In genomic region chr12:104477812-104478388, GRCh38 we compare ENCODE assay signal across 11 cellular contexts. TPM values are rescaled to one million over a fixed set of nuclear protein-coding genes. Genes with fewer than 3 reads are reported as not detected.
DNase-seq lines count a peak whose midpoint lies in the region; ATAC-seq and TF ChIP-seq lines count a peak whose summit lies in the region.
"Had no signal": no experiment of that assay in that cellular context is flagged by ENCODE, and none has a peak within 500 bp of the region (broad histone marks: within the 10 kb centered on the region; RNA-seq: fewer than 3 reads in every experiment).

No MANE protein-coding gene starts in this region.

- ATAC-seq in activated naive CD8-positive, alpha-beta T cell treated with anti-CD3 and anti-CD28 coated beads, Interleukin-2, amount 10 ng/mL, durations not matched to agents 7 days and 5 days (ENCODE audit: low read depth): peak; percentile 34

- no peak overlapping the region for H2AFZ ChIP-seq in smooth muscle cell (ENCODE audit: low read depth)
- H2AFZ ChIP-seq in PC-9: no peak overlapping the region

- peaks cover 12% of the 10 kb centered on the region for H4K20me1 ChIP-seq in smooth muscle cell (ENCODE audit: low read depth)
- no peaks in the 10 kb centered on the region; the same call in 1 of the 2 replicates for H4K20me1 ChIP-seq in PC-9 (ENCODE audit: insufficient read depth)

- peak overlapping the region; percentile 95 for H3K27ac Mint-ChIP-seq in activated CD4-positive, alpha-beta T cell treated with anti-CD3 and anti-CD28 coated beads, Interleukin-2, amount 10 ng/mL, durations not matched to agents 24 days and 14 days
- peak overlapping the region; percentile 96 for H3K27ac Mint-ChIP-seq in activated naive CD8-positive, alpha-beta T cell treated with anti-CD3 and anti-CD28 coated beads, Interleukin-2, amount 10 ng/mL, durations not matched to agents 7 days and 5 days
- H3K27ac Mint-ChIP-seq: type B pancreatic cell had no signal

- no peak for TF ChIP-seq CTCF in smooth muscle cell (IDR thresholded peaks at IDR 0.05; ENCODE audit: borderline replicate concordance, insufficient read depth, poor library complexity, severe bottlenecking)
- TF ChIP-seq CTCF in PC-9 (conservative IDR thresholded peaks at IDR 0.05): no peak

- H3K27ac ChIP-seq in smooth muscle cell (ENCODE audit: low read depth): no peak overlapping the region
- no peak overlapping the region for H3K27ac ChIP-seq in PC-9

- peak overlapping the region; percentile 83 for H3K4me3 Mint-ChIP-seq in activated CD4-positive, alpha-beta T cell treated with anti-CD3 and anti-CD28 coated beads, Interleukin-2, amount 10 ng/mL, durations not matched to agents 24 days and 14 days
- peak overlapping the region; percentile 94 for H3K4me3 Mint-ChIP-seq in activated naive CD8-positive, alpha-beta T cell treated with anti-CD3 and anti-CD28 coated beads, Interleukin-2, amount 10 ng/mL, durations not matched to agents 7 days and 5 days
- H3K4me3 Mint-ChIP-seq: type B pancreatic cell had no signal

- peak; percentile 72 for DNase-seq in activated CD4-positive, alpha-beta T cell treated with anti-CD3 and anti-CD28 coated beads, Interleukin-2, amount 10 ng/mL, durations not matched to agents 24 days and 14 days
- no peak for DNase-seq in activated CD4-positive, alpha-beta T cell treated with anti-CD3 and anti-CD28 coated beads, Interleukin-2, amount 50 U/mL, for 4 hours
- DNase-seq in MV-4-11 (lab: John Stamatoyannopoulos, UW) (peak; percentile 75), smooth muscle cell (lab: John Stamatoyannopoulos, UW; ENCODE audit: unreplicated experiment) (no peak), PC-9 (no peak), NCI-H2196 (lab: John Stamatoyannopoulos, UW; ENCODE audit: unreplicated experiment) (no peak), NCI-H128 (lab: John Stamatoyannopoulos, UW; ENCODE audit: unreplicated experiment) (no peak)
- no peak for DNase-seq in activated naive CD8-positive, alpha-beta T cell treated with anti-CD3 and anti-CD28 coated beads, Interleukin-2, amount 10 ng/mL, durations not matched to agents 7 days and 5 days
- DNase-seq: NCI-H1417 treated with DMSO at 0.1 percent for 48 hours, SHP77 treated with DMSO at 0.1 percent for 48 hours had no signal

- H3K4me3 ChIP-seq in smooth muscle cell: no peak overlapping the region
- H3K4me3 ChIP-seq in PC-9: no peak overlapping the region

- POLR2A ChIA-PET in activated naive CD8-positive, alpha-beta T cell treated with anti-CD3 and anti-CD28 coated beads, Interleukin-2, amount 10 ng/mL, durations not matched to agents 7 days and 5 days (lab: Charles Lee): interaction anchor here (0.6 to 3.2 kb wide), 13 partner anchors 8 to 93 kb away, joined by 3 to 63 read pairs (median 5); partner anchors contain the start of gene CHST11
- POLR2A ChIA-PET in PC-9 (lab: Charles Lee; ENCODE audit: unreplicated experiment): no interaction called here

- CTCF ChIA-PET in PC-9 (lab: Charles Lee): no interaction called here

- H3K27me3 Mint-ChIP-seq in activated CD4-positive, alpha-beta T cell treated with anti-CD3 and anti-CD28 coated beads, Interleukin-2, amount 10 ng/mL, durations not matched to agents 24 days and 14 days: no peaks in the 10 kb centered on the region
- H3K27me3 Mint-ChIP-seq in activated naive CD8-positive, alpha-beta T cell treated with anti-CD3 and anti-CD28 coated beads, Interleukin-2, amount 10 ng/mL, durations not matched to agents 7 days and 5 days: no peaks in the 10 kb centered on the region
- H3K27me3 Mint-ChIP-seq: type B pancreatic cell had no signal

- BruUV-seq in PC-9 (replicated peaks; lab: Mats Ljungman, UMichigan): no TSS peak

- H3K4me1 ChIP-seq in smooth muscle cell (ENCODE audit: low read depth): peaks cover 7% of the 10 kb centered on the region
- H3K4me1 ChIP-seq in PC-9 (replicated peaks; ENCODE audit: insufficient read depth): peaks cover 25% of the 10 kb centered on the region

- H3K36me3 ChIP-seq in smooth muscle cell (ENCODE audit: low read depth): no peaks in the 10 kb centered on the region
- H3K36me3 ChIP-seq in PC-9 (ENCODE audit: low read depth): peaks cover 24% of the 10 kb centered on the region

- H3K9me2 ChIP-seq in PC-9 (ENCODE audit: insufficient read depth): no peaks in the 10 kb centered on the region

- intact Hi-C loops in activated CD4-positive, alpha-beta T cell treated with anti-CD3 and anti-CD28 coated beads, Interleukin-2, amount 10 ng/mL, durations not matched to agents 24 days and 14 days (cut with micrococcal nuclease): loop anchor here (1.0 to 2.0 kb wide), 4 partner anchors 7 to 21 kb away; no protein-coding TSS in a partner anchor
- intact Hi-C loops in PC-9 (cut with micrococcal nuclease; ENCODE audit: unreplicated experiment): no loop called here

- H3K9me3 Mint-ChIP-seq in activated CD4-positive, alpha-beta T cell treated with anti-CD3 and anti-CD28 coated beads, Interleukin-2, amount 10 ng/mL, durations not matched to agents 24 days and 14 days: no peaks in the 10 kb centered on the region
- no peaks in the 10 kb centered on the region for H3K9me3 Mint-ChIP-seq in activated naive CD8-positive, alpha-beta T cell treated with anti-CD3 and anti-CD28 coated beads, Interleukin-2, amount 10 ng/mL, durations not matched to agents 7 days and 5 days

- H3K27me3 ChIP-seq in smooth muscle cell (ENCODE audit: low read depth) (no peaks in the 10 kb centered on the region), PC-9 (ENCODE audit: insufficient read depth, low read depth) (no peaks in the 10 kb centered on the region)

- 83% methylated on average over 3 of the region's 3 CpGs for WGBS in smooth muscle cell (ENCODE audit: low lambda C conversion rate)

- peaks cover 32% of the 10 kb centered on the region for H3K36me3 Mint-ChIP-seq in activated CD4-positive, alpha-beta T cell treated with anti-CD3 and anti-CD28 coated beads, Interleukin-2, amount 10 ng/mL, durations not matched to agents 24 days and 14 days (ENCODE audit: low read depth)
- peaks cover 32% of the 10 kb centered on the region for H3K36me3 Mint-ChIP-seq in activated naive CD8-positive, alpha-beta T cell treated with anti-CD3 and anti-CD28 coated beads, Interleukin-2, amount 10 ng/mL, durations not matched to agents 7 days and 5 days

- H3K4me1 Mint-ChIP-seq in activated CD4-positive, alpha-beta T cell treated with anti-CD3 and anti-CD28 coated beads, Interleukin-2, amount 10 ng/mL, durations not matched to agents 24 days and 14 days: peaks cover 78% of the 10 kb centered on the region
- H3K4me1 Mint-ChIP-seq in activated naive CD8-positive, alpha-beta T cell treated with anti-CD3 and anti-CD28 coated beads, Interleukin-2, amount 10 ng/mL, durations not matched to agents 7 days and 5 days: peaks cover 75% of the 10 kb centered on the region

- H3K79me2 ChIP-seq in smooth muscle cell (ENCODE audit: low read depth): peaks cover 4% of the 10 kb centered on the region
- peaks cover 92% of the 10 kb centered on the region for H3K79me2 ChIP-seq in PC-9 (ENCODE audit: low read depth)

- peak overlapping the region; percentile 26 for H3K4me2 ChIP-seq in smooth muscle cell
- no peak overlapping the region for H3K4me2 ChIP-seq in PC-9

- H3K9me3 ChIP-seq in smooth muscle cell (replicated peaks; ENCODE audit: low read depth) (no peaks in the 10 kb centered on the region), PC-9 (ENCODE audit: insufficient read depth, low read depth) (no peaks in the 10 kb centered on the region)

- H3F3A ChIP-seq in smooth muscle cell (ENCODE audit: low read depth) (no peaks in the 10 kb centered on the region), PC-9 (ENCODE audit: insufficient read depth, low read depth) (peaks cover 32% of the 10 kb centered on the region)

- H3K9ac ChIP-seq in smooth muscle cell (ENCODE audit: low read depth): no peak overlapping the region

RNA-seq across cellular contexts. Expression of gene CHST11, which starts 21.2 kb away (rescaled TPM):
- 44.9 and 46.2 TPM in 2 replicates for total RNA-seq in activated CD4-positive, alpha-beta T cell treated with anti-CD3 and anti-CD28 coated beads, Interleukin-2, amount 10 ng/mL, durations not matched to agents 24 days and 14 days
- total RNA-seq in activated naive CD8-positive, alpha-beta T cell treated with anti-CD3 and anti-CD28 coated beads, Interleukin-2, amount 10 ng/mL, durations not matched to agents 7 days and 5 days: 10 to 100 TPM; 64.9 to 72.9 TPM
- total RNA-seq in smooth muscle cell (7.7 and 10.2 TPM in 2 replicates), PC-9 (2021) (39.9 and 52.2 TPM in 2 replicates)
- 6.9 and 15.9 TPM in 2 replicates for polyA plus RNA-seq in smooth muscle cell

Comparison
In these comparisons a context has a peak if more than half of its experiments do, and no peak if none do; other contexts are left out.
1. DNase-seq: peak in activated CD4-positive, alpha-beta T cell treated with anti-CD3 and anti-CD28 coated beads, Interleukin-2, amount 10 ng/mL, durations not matched to agents 24 days and 14 days (single experiment) and MV-4-11 (single experiment); none in activated CD4-positive, alpha-beta T cell treated with anti-CD3 and anti-CD28 coated beads, Interleukin-2, amount 50 U/mL, for 4 hours (0 of 2), activated naive CD8-positive, alpha-beta T cell treated with anti-CD3 and anti-CD28 coated beads, Interleukin-2, amount 10 ng/mL, durations not matched to agents 7 days and 5 days (single experiment), smooth muscle cell (single experiment), PC-9 (0 of 2), NCI-H2196 (single experiment) and NCI-H128 (single experiment).